Comparison of ENCODE assay signal across 1 cellular context in genomic region chr3:48430359-48431101, GRCh38.
TF ChIP-seq lines count a peak whose summit lies in the region.

No MANE protein-coding gene starts in this region.

TF ChIP-seq in HepG2, 621 proteins besides CTCF, POLR2A, EP300 and RAD21 (continued from another document):
- TF ChIP-seq TARDBP (CRISPR knock-in tag; IDR thresholded peaks at IDR 0.05) (peak; percentile 12; the same call in 1 of the 2 replicates), ZBTB20 (CRISPR knock-in tag; IDR thresholded peaks at IDR 0.05; ENCODE audit: borderline replicate concordance, low read depth) (0 out of 2 replicates have a peak, but pooled peaks have one; percentile 8), GPBP1L1 (CRISPR knock-in tag; IDR thresholded peaks at IDR 0.05) (no peak), ZNF550 (CRISPR knock-in tag; IDR thresholded peaks at IDR 0.05; ENCODE audit: borderline replicate concordance) (no peak), ZBTB4 (CRISPR knock-in tag; IDR thresholded peaks at IDR 0.05; ENCODE audit: borderline replicate concordance) (peak; percentile 9; the same call in 1 of the 2 replicates), ZNF766 (CRISPR knock-in tag; IDR thresholded peaks at IDR 0.05; ENCODE audit: borderline replicate concordance) (no peak), ARNTL (CRISPR knock-in tag; IDR thresholded peaks at IDR 0.05) (0 out of 2 replicates have a peak, but pooled peaks have one; percentile 12), SIX4 (CRISPR knock-in tag; IDR thresholded peaks at IDR 0.05) (no peak)
